8 cellular contexts compared by ENCODE assay signal in the genomic region with DNA sequence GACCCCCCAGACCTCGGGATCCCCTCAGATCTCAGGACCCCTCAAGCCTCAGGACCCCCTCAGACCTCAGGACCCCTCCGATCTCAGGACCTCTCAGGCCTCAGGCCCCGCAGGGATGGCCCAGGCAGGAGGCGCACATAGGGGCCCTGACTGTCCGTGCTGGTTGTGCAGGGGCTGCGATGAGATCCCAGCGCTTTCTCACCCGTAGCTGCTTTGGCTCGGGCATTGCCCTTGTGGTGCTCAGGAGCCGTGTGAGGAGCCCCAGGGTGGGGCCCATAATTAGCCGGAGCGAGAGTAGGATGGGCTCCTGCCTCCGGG. TPM values are rescaled to one million over a fixed set of nuclear protein-coding genes. Genes with fewer than 3 reads are reported as not detected.
DNase-seq lines count a peak whose midpoint lies in the region; ATAC-seq and TF ChIP-seq lines count a peak whose summit lies in the region.

No MANE protein-coding gene starts in this region.

- no peak for TF ChIP-seq EP300 in sigmoid colon (IDR thresholded peaks at IDR 0.05)

- no peaks in the 10 kb centered on the region for H3K9me3 ChIP-seq in WERI-Rb-1 (ENCODE audit: severe bottlenecking)
- no peaks in the 10 kb centered on the region for H3K9me3 ChIP-seq in heart right ventricle
- no peaks in the 10 kb centered on the region for H3K9me3 ChIP-seq in sigmoid colon

- TF ChIP-seq CTCF in WERI-Rb-1 (IDR thresholded peaks at IDR 0.05; ENCODE audit: low read depth, low read length) (no peak), heart right ventricle (IDR thresholded peaks at IDR 0.05) (no peak), sigmoid colon (IDR thresholded peaks at IDR 0.05) (no peak)

- peak overlapping the region; percentile 79 for H3K27ac ChIP-seq in WERI-Rb-1
- peak overlapping the region in 9 of 10 donors; percentile 84 to 98 (median 92) for H3K27ac ChIP-seq in heart right ventricle
- peak overlapping the region; percentile 86 to 93 (median 92) for H3K27ac ChIP-seq in sigmoid colon

- H3K36me3 ChIP-seq in WERI-Rb-1 (peaks cover 20% of the 10 kb centered on the region), heart right ventricle (peaks cover 0 to 24% (median 0%) of the 10 kb centered on the region in 9 donors), sigmoid colon (peaks cover 0 to 9% (median 2%) of the 10 kb centered on the region in 4 donors)

- peak overlapping the region; percentile 56 for H3K4me3 ChIP-seq in WERI-Rb-1 (ENCODE audit: low read depth, low read length)
- peak overlapping the region; percentile 47 to 88 (median 74) for H3K4me3 ChIP-seq in heart right ventricle
- H3K4me3 ChIP-seq in sigmoid colon, result peak overlapping the region; percentile 82 to 87 (median 84)

- H3K27me3 ChIP-seq in WERI-Rb-1 (ENCODE audit: insufficient read depth, low read depth, severe bottlenecking), result no peaks in the 10 kb centered on the region
- no peaks in the 10 kb centered on the region for H3K27me3 ChIP-seq in heart right ventricle
- H3K27me3 ChIP-seq in sigmoid colon, result no peaks in the 10 kb centered on the region

- intact Hi-C loops in heart right ventricle (cut with DNase I), result no loop called here
- intact Hi-C loops in sigmoid colon (cut with DNase I), result loop anchor here (5.0 to 10.0 kb wide), 2 partner anchors 68 to 180 kb away; partner anchors contain the start of gene CLPTM1L

- peaks cover 4 to 27% (median 18%) of the 10 kb centered on the region in 9 donors for H3K4me1 ChIP-seq in heart right ventricle
- peaks cover 0 to 25% (median 21%) of the 10 kb centered on the region in 4 donors for H3K4me1 ChIP-seq in sigmoid colon

- WGBS in heart right ventricle, 2 donors, result 75 to 79% methylated on average over 13 of the region's 13 CpGs
- WGBS in sigmoid colon, 2 donors, result 70 to 78% methylated on average over 13 of the region's 13 CpGs

- no peak for TF ChIP-seq POLR2A in sigmoid colon (IDR thresholded peaks at IDR 0.05)

- DNase-seq in WERI-Rb-1, result no peak
- no peak for DNase-seq in heart right ventricle
- DNase-seq in sigmoid colon, result peak; percentile 64
- no peak for DNase-seq in MV-4-11 (lab: John Stamatoyannopoulos, UW)
- no peak for DNase-seq in hepatic stellate cell (ENCODE audit: low spot score)
- DNase-seq in stimulated activated naive CD4-positive, alpha-beta T cell treated with Interleukin-2 at 50 U/mL for 16 hours (lab: John Stamatoyannopoulos, UW), result no peak

- ATAC-seq in GM19395 (IDR thresholded peaks at IDR 0.05; ENCODE audit: unreplicated experiment) (peak; percentile 1), heart right ventricle (peak in 6 of 8 donors; percentile 24 to 39 (median 32)), HG03439 (IDR thresholded peaks at IDR 0.05; ENCODE audit: unreplicated experiment) (no peak)

RNA-seq across cellular contexts. Expression of gene LPCAT1, which starts 0.7 kb away (rescaled TPM):
- total RNA-seq in heart right ventricle (10 to 100 TPM in 3 of 10 donors, 1 to 10 TPM in 7; 5.6 to 25.5 (median 8.9) TPM), sigmoid colon (10 to 100 TPM; 20.6 to 24.3 (median 22.3) TPM)
- polyA plus RNA-seq in heart right ventricle (10 to 100 TPM; 14.8 to 23.8 TPM), sigmoid colon (10 to 100 TPM in 1 of 3 donors, 1 to 10 TPM in 2; 4.2 to 35.1 (median 7.8) TPM)
